In genomic region chr9:133005957-133006356, GRCh38 we compare ENCODE assay signal across 30 cellular contexts. TPM values are rescaled to one million over a fixed set of nuclear protein-coding genes. Genes with fewer than 3 reads are reported as not detected.
"Had no signal": no experiment of that assay in that cellular context is flagged by ENCODE, and none has a peak within 500 bp of the region (broad histone marks: within the 10 kb centered on the region; RNA-seq: fewer than 3 reads in every experiment).

No MANE protein-coding gene starts in this region.

- ATAC-seq: left colon; left lung; lower lobe of right lung; natural killer cell; pancreas; right cardiac atrium; stimulated activated effector memory CD8-positive, alpha-beta T cell treated with anti-CD3 and anti-CD28 coated beads, Interleukin-12 subunit alpha, Interleukin-12 subunit beta, amount 100 ng/mL, for 72 hours; upper lobe of right lung had no signal

- FAIRE-seq: keratinocyte, pancreas, small intestine, urothelium cell line had no signal

- H3K4me2 ChIP-seq: neural progenitor cell had no signal

- H3K4me3 ChIP-seq: left lung, lower lobe of right lung, neural progenitor cell, pancreas, prostate gland, sigmoid colon, spleen, suprapubic skin, thoracic aorta, tibial artery, upper lobe of right lung had no signal

- H3K4me1 ChIP-seq: lower lobe of right lung, pancreas, prostate gland, sigmoid colon, tibial artery, upper lobe of right lung had no signal

- H3K27me3 ChIP-seq: pancreas had no signal

- H3K36me3 ChIP-seq: left lung, lower lobe of right lung, neural progenitor cell, pancreas, prostate gland, sigmoid colon, spleen, suprapubic skin, thoracic aorta, tibial artery, upper lobe of right lung had no signal

- DNase-seq: hippocampal formation; left colon; mammary epithelial cell; mesendoderm; naive B cell; natural killer cell; nephron progenitor cell; retina; right cardiac atrium; sigmoid colon; small intestine; spleen; stimulated activated CD4-positive, alpha-beta T cell treated with anti-CD3 and anti-CD28 coated beads, Interleukin-4, amount 100 ng/mL, for 24 hours; stimulated activated naive CD4-positive, alpha-beta T cell; tibial artery; trophoblast cell; upper lobe of right lung had no signal

- H2AFZ ChIP-seq: neural progenitor cell had no signal

- H3K9ac ChIP-seq: neural progenitor cell had no signal

- H3K27ac ChIP-seq: left lung, lower lobe of right lung, neural progenitor cell, pancreas, prostate gland, sigmoid colon, spleen, suprapubic skin, thoracic aorta, tibial artery, upper lobe of right lung had no signal

- H3K9me3 ChIP-seq: lower lobe of right lung, pancreas, prostate gland, sigmoid colon, suprapubic skin, thoracic aorta, upper lobe of right lung had no signal

RNA-seq across cellular contexts. Expression of gene GFI1B, which starts 27.5 kb away (rescaled TPM):
- total RNA-seq: mammary epithelial cell, mesothelial cell of epicardium, omental fat pad, subcutaneous adipose tissue, suprapubic skin, thoracic aorta had no signal
- polyA plus RNA-seq: keratinocyte, mammary epithelial cell had no signal
